In the genomic region with DNA sequence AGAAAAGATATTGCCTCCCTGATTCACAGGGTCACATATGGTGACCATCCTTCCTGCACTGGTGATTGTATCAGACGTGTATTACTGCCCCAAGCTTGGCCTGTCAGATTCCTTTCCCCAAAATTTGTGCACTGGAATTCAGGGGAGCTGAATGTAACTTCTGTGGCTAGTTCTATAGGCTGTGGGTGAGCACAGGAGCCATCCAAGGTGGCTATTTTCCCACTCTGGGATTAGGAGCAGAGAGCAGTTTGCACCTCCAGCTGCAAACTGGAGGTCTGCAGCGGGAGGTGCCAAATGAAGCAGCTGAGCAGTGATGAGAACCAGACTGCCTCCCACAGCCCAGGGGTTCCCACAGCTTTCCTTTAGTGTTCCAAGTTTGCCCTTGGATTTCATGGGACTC, we compare ENCODE assay signal across 23 cellular contexts.
DNase-seq lines count a peak whose midpoint lies in the region; ATAC-seq, FAIRE-seq and TF ChIP-seq lines count a peak whose summit lies in the region.
"Had no signal": no experiment of that assay in that cellular context is flagged by ENCODE, and none has a peak within 500 bp of the region (broad histone marks: within the 10 kb centered on the region; RNA-seq: fewer than 3 reads in every experiment).

No MANE protein-coding gene starts in this region.

- H3K23ac ChIP-seq in IMR-90 (ENCODE audit: low read depth, low read length), result no peak overlapping the region

- TF ChIP-seq RAD21 in IMR-90 (IDR thresholded peaks at IDR 0.05; ENCODE audit: low read length), result no peak

- no peak overlapping the region for H2BK5ac ChIP-seq in IMR-90 (ENCODE audit: low read depth, low read length, poor library complexity, severe bottlenecking)

- BruUV-seq in IMR-90 (replicated peaks; lab: Mats Ljungman, UMichigan) (no TSS peak), mammary epithelial cell (replicated peaks; lab: Mats Ljungman, UMichigan) (no TSS peak)

- no peak overlapping the region for H3K4me2 ChIP-seq in IMR-90 (ENCODE audit: low read depth, low read length)
- H3K4me2 ChIP-seq in mammary epithelial cell (ENCODE audit: insufficient read depth, low read depth, low read length), result no peak overlapping the region
- H3K4me2 ChIP-seq: BLaER1, GM23338 had no signal

- ATAC-seq in heart left ventricle, result peak; percentile 52 to 60 (median 58)
- peak; percentile 17 for ATAC-seq in IMR-90 (ENCODE audit: low read depth)
- ATAC-seq in HG02623 (IDR thresholded peaks at IDR 0.05; ENCODE audit: unreplicated experiment), result no peak
- ATAC-seq: GM23338, T-cell had no signal

- FAIRE-seq in urothelium cell line (lab: Jason Lieb, UNC), result no peak
- FAIRE-seq: A204.1, GM12892 had no signal

- H3K14ac ChIP-seq in IMR-90 (replicated peaks; ENCODE audit: low read depth, low read length), result no peak overlapping the region

- POLR2A ChIA-PET in IMR-90 (lab: Charles Lee; ENCODE audit: unreplicated experiment), result no interaction called here

- WGBS in heart left ventricle, 4 donors, result 50 to 64% (median 54%) methylated on average over 2 of the region's 2 CpGs
- 0% methylated on average over 1 of the region's 2 CpGs; no CpG with 5 or more reads in 1 of the 2 experiments for WGBS in IMR-90 (ENCODE audit: extremely low coverage in 2 of 2, insufficient read length in 1 of 2), 2 experiments
- whole genome bisulfite sequencing in mammary epithelial cell (ENCODE audit: low coverage, missing lambda C conversion rate), result 48% methylated on average over 2 of the region's 2 CpGs

- intact Hi-C loops in heart left ventricle (cut with DNase I) (no loop called here), left ventricle myocardium inferior (cut with micrococcal nuclease) (no loop called here), IMR-90 (cut with micrococcal nuclease) (no loop called here), mammary epithelial cell (cut with micrococcal nuclease) (no loop called here)

- H2BK120ac ChIP-seq in IMR-90 (ENCODE audit: low read depth, low read length), result no peak overlapping the region

- no peak overlapping the region for H2AK5ac ChIP-seq in IMR-90 (ENCODE audit: low read depth, low read length)

- H4K8ac ChIP-seq in IMR-90 (ENCODE audit: low read depth in 2 of 2, low read length in 2 of 2), result no peak overlapping the region

- CTCF ChIA-PET in IMR-90 (lab: Yijun Ruan, JAX) (no interaction called here), mammary epithelial cell (lab: Charles Lee; ENCODE audit: low non-redundant PET) (no interaction called here)

- H3K9me1 ChIP-seq in IMR-90 (ENCODE audit: insufficient read depth, low read length), result peaks cover 4% of the 10 kb centered on the region; the same call in 1 of the 2 replicates

- H3K79me2 ChIP-seq in mammary epithelial cell (ENCODE audit: insufficient read depth, low read length), result no peaks in the 10 kb centered on the region

- H2AFZ ChIP-seq in IMR-90 (replicated peaks; ENCODE audit: low read length, poor library complexity) (no peak overlapping the region), mammary epithelial cell (ENCODE audit: low read depth, low read length) (no peak overlapping the region)
- H2AFZ ChIP-seq: GM23338 had no signal

- H2BK15ac ChIP-seq in IMR-90 (ENCODE audit: low read depth, low read length), result no peak overlapping the region

- H4K20me1 ChIP-seq in IMR-90 (ENCODE audit: insufficient read depth, low read length) (0 out of 2 replicates have a peak, but pooled peaks cover 6% of the 10 kb centered on the region), mammary epithelial cell (ENCODE audit: insufficient read depth, low read length) (no peaks in the 10 kb centered on the region)
- H4K20me1 ChIP-seq: BLaER1 had no signal

- no peak for TF ChIP-seq CTCF in heart left ventricle (IDR thresholded peaks at IDR 0.05)
- no peak for TF ChIP-seq CTCF in left ventricle myocardium inferior (IDR thresholded peaks at IDR 0.05; ENCODE audit: borderline replicate concordance)
- TF ChIP-seq CTCF in IMR-90 (conservative IDR thresholded peaks at IDR 0.05; ENCODE audit: low read depth, low read length), result no peak
- no peak for TF ChIP-seq CTCF in foreskin fibroblast (IDR thresholded peaks at IDR 0.05; ENCODE audit: low read depth, low read length)
- no peak for TF ChIP-seq CTCF in mammary epithelial cell (conservative IDR thresholded peaks at IDR 0.05 in 1 of 2, IDR thresholded peaks at IDR 0.05 in 1 of 2; ENCODE audit: extremely low read depth in 1 of 2, insufficient read depth in 1 of 2, low read depth in 1 of 2, low read length in 2 of 2)

- TF ChIP-seq POLR2A in heart left ventricle (IDR thresholded peaks at IDR 0.05) (no peak), IMR-90 (IDR thresholded peaks at IDR 0.05; ENCODE audit: low read depth, low read length) (no peak)

- H3K27ac ChIP-seq in heart left ventricle, result no peak overlapping the region
- no peak overlapping the region for H3K27ac ChIP-seq in left ventricle myocardium inferior (replicated peaks)
- H3K27ac ChIP-seq in IMR-90 (ENCODE audit: insufficient read depth, low read length), result no peak overlapping the region
- no peak overlapping the region for H3K27ac ChIP-seq in mammary epithelial cell (ENCODE audit: insufficient read depth, low read depth, low read length)
- H3K27ac ChIP-seq: BLaER1 had no signal

- H2BK20ac ChIP-seq in IMR-90 (ENCODE audit: low read depth, low read length), result no peak overlapping the region

- H3K79me1 ChIP-seq in IMR-90 (ENCODE audit: low read depth in 1 of 2, low read length in 2 of 2), result no peaks in the 10 kb centered on the region; a peak in 1 of 4 replicates

- H3K36me3 ChIP-seq in heart left ventricle (no peaks in the 10 kb centered on the region), left ventricle myocardium inferior (no peaks in the 10 kb centered on the region), IMR-90 (ENCODE audit: control insufficient read depth, insufficient read depth, low read length) (peaks cover 4% of the 10 kb centered on the region), mammary epithelial cell (ENCODE audit: insufficient read depth, low read length) (no peaks in the 10 kb centered on the region)
- H3K36me3 ChIP-seq: BLaER1, HAP-1 had no signal

- dilution Hi-C loops in IMR-90 (cut with HindIII; ENCODE audit: low sequenced_read_pairs, unreplicated experiment), result no loop called here
- dilution Hi-C loops in mammary epithelial cell (cut with HindIII; ENCODE audit: low sequenced_read_pairs), result no loop called here

- H3K27me3 ChIP-seq in heart left ventricle (no peaks in the 10 kb centered on the region), left ventricle myocardium inferior (ENCODE audit: low read depth) (no peaks in the 10 kb centered on the region), IMR-90 (ENCODE audit: control insufficient read depth, insufficient read depth, low read length) (no peaks in the 10 kb centered on the region), mammary epithelial cell (ENCODE audit: insufficient read depth, low read length) (no peaks in the 10 kb centered on the region)
- H3K27me3 ChIP-seq: BLaER1 had no signal

- no peak overlapping the region for H3K18ac ChIP-seq in IMR-90 (ENCODE audit: low read depth, low read length)

- H3K56ac ChIP-seq in IMR-90 (ENCODE audit: extremely low read depth, insufficient read depth, low read length), result no peak overlapping the region

- H3K9me3 ChIP-seq in heart left ventricle, result peaks cover 0 to 9% (median 0%) of the 10 kb centered on the region in 12 donors
- peaks cover 8% of the 10 kb centered on the region for H3K9me3 ChIP-seq in left ventricle myocardium inferior (replicated peaks)
- H3K9me3 ChIP-seq in IMR-90 (ENCODE audit: control insufficient read depth, insufficient read depth, low read length), result no peaks in the 10 kb centered on the region
- H3K9me3 ChIP-seq in mammary epithelial cell (replicated peaks; ENCODE audit: insufficient read depth, low read length), result no peaks in the 10 kb centered on the region
- H3K9me3 ChIP-seq: BLaER1, HAP-1 had no signal

- no peak for DNase-seq in heart left ventricle
- no peak for DNase-seq in left ventricle myocardium inferior
- DNase-seq in IMR-90, result no peak
- DNase-seq in foreskin fibroblast, result peak; percentile 32 to 70
- DNase-seq in urothelium cell line (ENCODE audit: low spot score), result no peak
- DNase-seq in mammary epithelial cell, result no peak
- DNase-seq: CD4-positive, alpha-beta T cell; COR-L47; DMS79; NCI-H1105; NCI-H146; NCI-H2029 treated with DMSO at 0.1 percent for 48 hours; NCI-H2171; NCI-H526; OCI-M1; SHP77 treated with DMSO at 0.1 percent for 48 hours; T-cell had no signal

- H3K4me1 ChIP-seq in heart left ventricle (peaks cover 0 to 24% (median 6%) of the 10 kb centered on the region in 12 donors), left ventricle myocardium inferior (peaks cover 40% of the 10 kb centered on the region), IMR-90 (ENCODE audit: control insufficient read depth, insufficient read depth, low read length) (no peaks in the 10 kb centered on the region), mammary epithelial cell (ENCODE audit: insufficient read depth, low read length) (no peaks in the 10 kb centered on the region)
- H3K4me1 ChIP-seq: BLaER1, HAP-1 had no signal

- H2AK9ac ChIP-seq in IMR-90 (replicated peaks; ENCODE audit: low read depth, low read length, poor library complexity), result no peak overlapping the region

- H3K9ac ChIP-seq in IMR-90 (ENCODE audit: low read depth, low read length) (no peak overlapping the region), mammary epithelial cell (ENCODE audit: insufficient read depth, low read length) (no peak overlapping the region)
- H3K9ac ChIP-seq: BLaER1 had no signal

- H4K5ac ChIP-seq in IMR-90 (ENCODE audit: low read depth, low read length), result no peak overlapping the region

- H3K4ac ChIP-seq in IMR-90 (ENCODE audit: low read depth, low read length), result no peak overlapping the region

- H3K4me3 ChIP-seq in heart left ventricle (no peak overlapping the region), left ventricle myocardium inferior (no peak overlapping the region), IMR-90 (ENCODE audit: insufficient read depth, low read depth, low read length) (no peak overlapping the region), foreskin fibroblast (ENCODE audit: low read depth in 1 of 2, low read length in 2 of 2) (no peak overlapping the region), mammary epithelial cell (replicated peaks in 1 of 3; ENCODE audit: insufficient read depth in 1 of 3, low read depth in 2 of 3, low read length in 3 of 3) (no peak overlapping the region)
- H3K4me3 ChIP-seq: BLaER1, GM23338, HAP-1 had no signal

- H4K91ac ChIP-seq in IMR-90 (ENCODE audit: insufficient read depth, low read depth, low read length), result no peak overlapping the region

- in situ Hi-C loops in IMR-90 (cut with MboI; ENCODE audit: low sequenced_read_pairs) (no loop called here), mammary epithelial cell (cut with MboI; ENCODE audit: low sequenced_read_pairs in 2 of 2) (no loop called here)

TF ChIP-seq in IMR-90, 13 proteins besides CTCF, POLR2A, EP300 and RAD21:
- no peak for TF ChIP-seq MAZ (IDR thresholded peaks at IDR 0.05; ENCODE audit: borderline replicate concordance, low read depth, low read length)

Comparison
In these comparisons a context has a peak if more than half of its experiments do, and no peak if none do; other contexts are left out.
1. DNase-seq: peak in foreskin fibroblast (2 of 2); none in heart left ventricle (0 of 5), left ventricle myocardium inferior (single experiment), IMR-90 (single experiment), urothelium cell line (single experiment) and mammary epithelial cell (single experiment).